ENCODE assay signal across 9 cellular contexts in the genomic region with DNA sequence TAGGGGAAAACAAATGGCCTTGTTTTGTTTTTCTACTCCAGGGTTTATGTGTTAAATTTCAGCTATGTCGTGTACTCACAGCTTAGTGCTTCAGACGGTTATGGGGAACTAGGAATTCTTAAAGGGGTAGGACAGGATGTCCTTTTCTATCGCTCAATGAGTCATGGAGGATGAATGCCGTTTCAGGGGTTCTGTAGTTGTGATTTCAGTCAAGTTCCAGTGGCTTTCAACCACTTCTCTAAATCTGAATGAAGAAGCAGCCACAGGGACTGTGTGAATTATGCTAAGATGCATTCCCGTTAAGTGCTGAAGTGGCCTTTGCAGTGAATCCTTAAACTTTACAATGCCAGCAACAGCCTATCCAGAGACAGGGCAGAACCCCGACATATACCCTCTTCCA.
DNase-seq lines count a peak whose midpoint lies in the region; ATAC-seq and TF ChIP-seq lines count a peak whose summit lies in the region.
"Had no signal": no experiment of that assay in that cellular context is flagged by ENCODE, and none has a peak within 500 bp of the region (broad histone marks: within the 10 kb centered on the region; RNA-seq: fewer than 3 reads in every experiment).

No MANE protein-coding gene starts in this region.

- DNase-seq in Peyer's patch (no peak), fibroblast of the aortic adventitia (ENCODE audit: low read depth) (peak; percentile 56), psoas muscle (no peak), SHP77 treated with DMSO at 0.1 percent for 48 hours (lab: John Stamatoyannopoulos, UW) (no peak), SW 1271 (lab: John Stamatoyannopoulos, UW) (no peak), NCI-H82 (lab: John Stamatoyannopoulos, UW) (no peak)

- no peak overlapping the region for H3K4me3 ChIP-seq in Peyer's patch
- no peak overlapping the region for H3K4me3 ChIP-seq in fibroblast of the aortic adventitia (ENCODE audit: low read depth, low read length)
- no peak overlapping the region for H3K4me3 ChIP-seq in psoas muscle

- TF ChIP-seq CTCF in Peyer's patch (IDR thresholded peaks at IDR 0.05) (no peak), fibroblast of the aortic adventitia (IDR thresholded peaks at IDR 0.05; ENCODE audit: insufficient read depth, low read length) (no peak), psoas muscle (IDR thresholded peaks at IDR 0.05) (no peak)

- peak; percentile 89 for ATAC-seq in GM18909 (IDR thresholded peaks at IDR 0.05; ENCODE audit: poor library complexity, unreplicated experiment)
- ATAC-seq in HG02885 (IDR thresholded peaks at IDR 0.05; ENCODE audit: poor library complexity, unreplicated experiment), result peak; percentile 84
- ATAC-seq in psoas muscle, result peak; percentile 13 to 76 (median 58)

- H3K27me3 ChIP-seq in Peyer's patch (no peaks in the 10 kb centered on the region), psoas muscle (ENCODE audit: insufficient read depth in 3 of 3, low read length in 2 of 3) (no peaks in the 10 kb centered on the region)

- H3K27ac ChIP-seq in Peyer's patch (peak overlapping the region; percentile 23 to 73 (median 67)), psoas muscle (peak overlapping the region; percentile 19)
- H3K27ac ChIP-seq: VCaP had no signal

- intact Hi-C loops in psoas muscle (cut with DNase I), result no loop called here

- TF ChIP-seq POLR2A in Peyer's patch (IDR thresholded peaks at IDR 0.05), result no peak

- H3K4me1 ChIP-seq in Peyer's patch, result peaks cover 0 to 12% (median 3%) of the 10 kb centered on the region in 4 donors
- peaks cover 13% of the 10 kb centered on the region for H3K4me1 ChIP-seq in psoas muscle

- H3K9me3 ChIP-seq in Peyer's patch (no peaks in the 10 kb centered on the region), psoas muscle (no peaks in the 10 kb centered on the region)

- H3K36me3 ChIP-seq in Peyer's patch (no peaks in the 10 kb centered on the region), psoas muscle (ENCODE audit: insufficient read depth in 1 of 2, low read depth in 1 of 2) (no peaks in the 10 kb centered on the region)

- 25 to 41% (median 29%) methylated on average over 6 of the region's 6 CpGs for WGBS in psoas muscle, 3 donors
